Comparison of ENCODE assay signal across 8 cellular contexts in genomic region chr11:62444271-62444833, GRCh38. TPM values are rescaled to one million over a fixed set of nuclear protein-coding genes. Genes with fewer than 3 reads are reported as not detected.
DNase-seq lines count a peak whose midpoint lies in the region; ATAC-seq, FAIRE-seq and TF ChIP-seq lines count a peak whose summit lies in the region.

No MANE protein-coding gene starts in this region.

- peak overlapping the region; percentile 93 for H3K27ac Mint-ChIP-seq in stimulated activated naive B cell treated with anti-CD40 and anti-IgM and Interleukin-4, amounts not matched to agents 10 μg/mL and 1 μg/mL and 100 μg/mL, for 72 hours

- H4K5ac ChIP-seq in H1 (ENCODE audit: insufficient read length, low read depth, low read length), result no peak overlapping the region

- no peaks in the 10 kb centered on the region for H3K79me1 ChIP-seq in H1 (ENCODE audit: low read depth, low read length)

- no peak overlapping the region; a peak in 1 of 8 replicates for H3K4me3 ChIP-seq in H1 (ENCODE audit: extremely low read depth in 1 of 4, insufficient read depth in 2 of 4, low read depth in 3 of 4, low read length in 4 of 4)

- H2BK120ac ChIP-seq in H1 (replicated peaks; ENCODE audit: low read depth, low read length), result no peak overlapping the region

- ATAC-seq in stimulated activated naive B cell treated with anti-CD40 and anti-IgM and Interleukin-4, amounts not matched to agents 10 μg/mL and 1 μg/mL and 100 μg/mL, for 72 hours (replicated peaks), result peak; percentile 89 to 92
- ATAC-seq in GM18858 (IDR thresholded peaks at IDR 0.05; ENCODE audit: unreplicated experiment) (no peak), GM19455 (IDR thresholded peaks at IDR 0.05; ENCODE audit: unreplicated experiment) (no peak)

- no peak for TF ChIP-seq POLR2A in H1 (IDR thresholded peaks at IDR 0.05; ENCODE audit: control extremely low read depth in 1 of 2, low read depth in 2 of 2, low read length in 2 of 2)

- H3K4ac ChIP-seq in H1 (replicated peaks; ENCODE audit: insufficient read length, low read depth, low read length), result no peak overlapping the region

- H3K56ac ChIP-seq in H1 (replicated peaks; ENCODE audit: insufficient read length, low read depth, low read length), result no peak overlapping the region

- no peak overlapping the region for H2BK20ac ChIP-seq in H1 (ENCODE audit: low read length)

- peaks cover 9 to 17% of the 10 kb centered on the region in 2 donors for H3K27me3 Mint-ChIP-seq in stimulated activated naive B cell treated with anti-CD40 and anti-IgM and Interleukin-4, amounts not matched to agents 10 μg/mL and 1 μg/mL and 100 μg/mL, for 72 hours

- no peak overlapping the region; a peak in 1 of 4 replicates for H3K4me2 ChIP-seq in H1 (ENCODE audit: insufficient read depth in 1 of 2, low read depth in 2 of 2, low read length in 2 of 2)

- POLR2A ChIA-PET in H1 (lab: Charles Lee; ENCODE audit: partially characterized antibody), result interaction anchor here (0.9 to 2.2 kb wide), 3 partner anchors 14 to 111 kb away, joined by 3 to 7 read pairs (median 5); no protein-coding TSS in a partner anchor

- no peak for TF ChIP-seq CTCF in D721Med (IDR thresholded peaks at IDR 0.05; ENCODE audit: insufficient read depth, missing control alignments)
- no peak for TF ChIP-seq CTCF in H1 (IDR thresholded peaks at IDR 0.05; ENCODE audit: control extremely low read depth in 1 of 3, insufficient read depth in 1 of 3, low read depth in 1 of 3, low read length in 3 of 3)

- H3K27ac ChIP-seq in H1 (ENCODE audit: low read depth, low read length), result no peak overlapping the region

- no peak overlapping the region for H2BK15ac ChIP-seq in H1 (ENCODE audit: low read length)

- CTCF ChIA-PET in H1 (lab: Charles Lee; ENCODE audit: partially characterized antibody), result interaction anchor here (0.6 to 2.6 kb wide), 12 partner anchors 9 to 116 kb away, joined by 3 to 21 read pairs (median 4); no protein-coding TSS in a partner anchor

- 85% methylated on average over 23 of the region's 23 CpGs; no CpG with 5 or more reads in 1 of the 2 experiments for WGBS in H1 (ENCODE audit: extremely low coverage in 1 of 2, insufficient coverage in 1 of 2, insufficient read length in 1 of 2, insufficient replicate concordance in 2 of 2, low coverage in 1 of 2, low lambda C conversion rate in 2 of 2, missing lambda C conversion rate in 1 of 2), 2 experiments

- no peak overlapping the region for H3K14ac ChIP-seq in H1 (ENCODE audit: insufficient read length)

- H4K91ac ChIP-seq in H1 (replicated peaks; ENCODE audit: insufficient read length, low read length), result no peak overlapping the region

- no peaks in the 10 kb centered on the region for H4K20me1 ChIP-seq in H1 (replicated peaks in 1 of 2; ENCODE audit: control insufficient read depth in 1 of 2, insufficient read depth in 2 of 2, low read length in 2 of 2)

- peaks cover 23 to 27% of the 10 kb centered on the region in 2 donors for H3K4me1 Mint-ChIP-seq in stimulated activated naive B cell treated with anti-CD40 and anti-IgM and Interleukin-4, amounts not matched to agents 10 μg/mL and 1 μg/mL and 100 μg/mL, for 72 hours

- no peak overlapping the region for H2BK5ac ChIP-seq in H1 (ENCODE audit: low read depth, low read length)

- TF ChIP-seq EP300 in H1 (IDR thresholded peaks at IDR 0.05; ENCODE audit: borderline replicate concordance in 1 of 2, low read depth in 2 of 2, low read length in 2 of 2), result no peak

- no peaks in the 10 kb centered on the region for H3K23me2 ChIP-seq in H1 (ENCODE audit: low read depth, low read length)

- no peak overlapping the region for H3K9ac ChIP-seq in H1 (replicated peaks in 1 of 4; ENCODE audit: extremely low read depth in 1 of 4, low read depth in 3 of 4, low read length in 3 of 4)

- peak overlapping the region; percentile 91 to 92 for H3K4me3 Mint-ChIP-seq in stimulated activated naive B cell treated with anti-CD40 and anti-IgM and Interleukin-4, amounts not matched to agents 10 μg/mL and 1 μg/mL and 100 μg/mL, for 72 hours

- 0 out of 2 replicates have a peak overlapping the region, but pooled peaks have one; percentile 17 for H2BK12ac ChIP-seq in H1 (ENCODE audit: low read depth, low read length)

- H3K27me3 ChIP-seq in H1 (replicated peaks in 1 of 4; ENCODE audit: control insufficient read depth in 3 of 4, extremely low read depth in 1 of 4, insufficient read depth in 3 of 4, low read length in 3 of 4), result no peaks in the 10 kb centered on the region

- no peak overlapping the region; the same call in 1 of the 2 replicates for H3K18ac ChIP-seq in H1 (ENCODE audit: extremely low read depth, low read length)

- no peaks in the 10 kb centered on the region for H3K79me2 ChIP-seq in H1 (ENCODE audit: control insufficient read depth in 1 of 2, insufficient read depth in 2 of 2, low read length in 2 of 2)

- H3K36me3 Mint-ChIP-seq in stimulated activated naive B cell treated with anti-CD40 and anti-IgM and Interleukin-4, amounts not matched to agents 10 μg/mL and 1 μg/mL and 100 μg/mL, for 72 hours, result no peaks in the 10 kb centered on the region

- H3K23ac ChIP-seq in H1 (ENCODE audit: insufficient read length), result no peak overlapping the region

- TF ChIP-seq RAD21 in H1 (IDR thresholded peaks at IDR 0.05 in 1 of 2, conservative IDR thresholded peaks at IDR 0.05 in 1 of 2; ENCODE audit: low read depth in 2 of 2, low read length in 2 of 2), result no peak

- FAIRE-seq in D721Med (lab: Jason Lieb, UNC) (no peak), H1 (lab: Jason Lieb, UNC) (no peak)

- H3K4me1 ChIP-seq in H1 (replicated peaks in 1 of 4; ENCODE audit: control insufficient read depth in 3 of 4, insufficient read depth in 4 of 4, low read length in 3 of 4), result peaks cover 0 to 6% (median 0%) of the 10 kb centered on the region in 4 experiments; a peak in 2 of 7 replicates

- no peak overlapping the region for H2AFZ ChIP-seq in H1 (ENCODE audit: low read length)

- no peaks in the 10 kb centered on the region for H3K36me3 ChIP-seq in H1 (ENCODE audit: control insufficient read depth in 2 of 4, insufficient read depth in 4 of 4, low read length in 3 of 4)

- H3K9me3 ChIP-seq in H1 (ENCODE audit: insufficient read depth in 2 of 2, low read depth in 1 of 2, low read length in 1 of 2), result no peaks in the 10 kb centered on the region

- H2AK5ac ChIP-seq in H1 (ENCODE audit: low read depth, low read length), result no peak overlapping the region

- peak overlapping the region; percentile 40; the same call in 1 of the 2 replicates for H4K8ac ChIP-seq in H1 (ENCODE audit: extremely low read depth, insufficient read depth, low read length)

- DNase-seq in D721Med (ENCODE audit: insufficient read length, low spot score) (peak; percentile 83), NCI-H1930 (lab: John Stamatoyannopoulos, UW) (peak; percentile 22 to 72), H1 (ENCODE audit: low read depth in 1 of 2, low spot score in 2 of 2) (no peak), midbrain (lab: John Stamatoyannopoulos, UW) (peak; percentile 84)
- peak; percentile 58 for DNase-seq in activated CD4-positive, alpha-beta T cell treated with anti-CD3 and anti-CD28 coated beads for 48 hours
- DNase-seq in stimulated activated naive B cell treated with anti-CD40 and anti-IgM and Interleukin-4, amounts not matched to agents 10 μg/mL and 1 μg/mL and 100 μg/mL, for 72 hours, result peak; percentile 50

- H3K9me3 Mint-ChIP-seq in stimulated activated naive B cell treated with anti-CD40 and anti-IgM and Interleukin-4, amounts not matched to agents 10 μg/mL and 1 μg/mL and 100 μg/mL, for 72 hours, result no peaks in the 10 kb centered on the region

TF ChIP-seq in H1, 55 proteins besides CTCF, POLR2A, EP300 and RAD21:
- TF ChIP-seq ASH2L (IDR thresholded peaks at IDR 0.05; ENCODE audit: low read length), result no peak
- no peak for TF ChIP-seq ATF2 (IDR thresholded peaks at IDR 0.05; ENCODE audit: low read length)
- TF ChIP-seq JUN (IDR thresholded peaks at IDR 0.05; ENCODE audit: low read depth, low read length), result no peak
- no peak for TF ChIP-seq POLR2AphosphoS5 (IDR thresholded peaks at IDR 0.05; ENCODE audit: low read depth, low read length)
- no peak for TF ChIP-seq EZH2 (IDR thresholded peaks at IDR 0.05; ENCODE audit: low read depth, low read length, severe bottlenecking)
- TF ChIP-seq EGR1 (IDR thresholded peaks at IDR 0.05; ENCODE audit: borderline replicate concordance, low read depth, low read length), result no peak
- no peak for TF ChIP-seq TBP (IDR thresholded peaks at IDR 0.05; ENCODE audit: low read depth, low read length)
- no peak for TF ChIP-seq GABPA (IDR thresholded peaks at IDR 0.05; ENCODE audit: borderline replicate concordance, insufficient read depth, low read length)
- TF ChIP-seq SRF (IDR thresholded peaks at IDR 0.05; ENCODE audit: low read depth, low read length), result no peak

RNA-seq across cellular contexts. Expression of gene SCGB1A1, which starts 25.5 kb away (rescaled TPM):
- total RNA-seq in H1 (2021; fragmentation: NEBNext Ultra II Directional; extraction: Animal tissue kit (Norgen Biotek cat#: 25700)), result not detected in 2 replicates
- not detected in 2 replicates for polyA plus RNA-seq in H1 (2011; rRNA removed)
- polyA plus RNA-seq in H1 (2011; cell fraction: cytosol; rRNA removed), result not detected
- not detected for polyA plus RNA-seq in H1 (2011; cell fraction: nucleus; rRNA removed)
- not detected in 4 replicates for polyA plus RNA-seq in H1 (2012, experiment 1 of 2)
- not detected for polyA plus RNA-seq in H1 (2012, experiment 2 of 2)
- not detected for polyA plus RNA-seq in H1 (2013, experiment 1 of 2)
- polyA plus RNA-seq in H1 (2013, experiment 2 of 2), result not detected
- polyA minus RNA-seq in H1 (2011; rRNA and poly(A)+ RNA removed), result not detected in 2 replicates
- not detected for polyA minus RNA-seq in H1 (2011; cell fraction: cytosol; rRNA and poly(A)+ RNA removed)
- not detected for polyA minus RNA-seq in H1 (2011; cell fraction: nucleus; rRNA and poly(A)+ RNA removed)

Comparison
In these comparisons a context has a peak if more than half of its experiments do, and no peak if none do; other contexts are left out.
1. DNase-seq: peak in D721Med (single experiment), NCI-H1930 (2 of 2), activated CD4-positive, alpha-beta T cell treated with anti-CD3 and anti-CD28 coated beads for 48 hours (single experiment), midbrain (single experiment) and stimulated activated naive B cell treated with anti-CD40 and anti-IgM and Interleukin-4, amounts not matched to agents 10 μg/mL and 1 μg/mL and 100 μg/mL, for 72 hours (single experiment); none in H1 (0 of 2).
2. ATAC-seq: peak in stimulated activated naive B cell treated with anti-CD40 and anti-IgM and Interleukin-4, amounts not matched to agents 10 μg/mL and 1 μg/mL and 100 μg/mL, for 72 hours (2 of 2); none in GM18858 (single experiment) and GM19455 (single experiment).